Comparison of ENCODE assay signal across 1 cellular context in the genomic region with DNA sequence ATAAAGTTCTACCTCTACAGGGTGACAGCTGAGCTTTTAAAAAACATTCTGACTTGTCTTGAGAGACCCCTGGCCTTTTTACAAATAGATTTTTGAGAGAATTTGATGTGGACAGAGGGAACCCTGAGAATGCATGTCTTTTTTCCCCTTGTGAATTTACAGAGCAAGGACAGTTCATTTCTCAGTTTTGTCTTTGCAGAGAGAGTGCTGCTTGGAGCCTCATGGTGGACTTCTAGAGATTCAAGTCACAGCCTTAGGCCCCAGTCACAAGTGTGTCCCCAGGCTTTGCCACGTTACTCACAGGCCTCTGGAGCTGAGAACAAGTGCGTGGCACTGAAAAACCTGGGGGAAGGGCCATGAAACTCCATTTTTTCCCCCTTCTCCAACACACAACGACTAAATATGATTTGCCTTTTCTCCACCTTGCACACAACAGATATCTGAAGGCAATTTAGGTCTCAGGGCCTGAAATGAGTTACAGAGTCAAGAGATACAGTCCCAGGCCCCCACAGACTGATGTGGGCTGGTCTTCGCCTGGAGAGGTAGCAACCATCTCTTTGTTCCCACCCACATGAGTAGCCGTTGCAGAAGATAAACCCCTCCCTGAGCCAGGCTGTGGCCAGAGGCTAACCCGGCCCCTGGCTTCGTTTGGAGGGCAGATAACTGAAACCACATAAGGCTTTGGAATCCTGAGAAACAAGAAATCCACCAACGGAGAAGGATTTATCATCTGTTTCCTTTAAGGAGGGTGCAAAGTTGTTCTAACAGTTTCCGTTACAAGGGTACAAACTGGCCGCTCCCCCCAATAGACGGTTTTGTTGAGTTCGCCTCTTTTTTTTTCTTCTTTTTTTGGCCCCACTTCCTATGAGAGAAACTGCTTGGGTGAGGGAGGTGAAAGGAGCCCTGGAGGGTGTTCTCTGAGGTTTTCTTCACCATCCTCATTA.
TF ChIP-seq lines count a peak whose summit lies in the region.

No MANE protein-coding gene starts in this region.

TF ChIP-seq in IMR-90, 13 proteins besides CTCF, POLR2A, EP300 and RAD21 (continued from another document):
- TF ChIP-seq MAZ (IDR thresholded peaks at IDR 0.05; ENCODE audit: borderline replicate concordance, low read depth, low read length), result peak; percentile 44; the same call in 1 of the 2 replicates
TF ChIP-seq in IMR-90: peak in this region for 2.
